In genomic region chr14:104659764-104660523, GRCh38 we compare ENCODE assay signal across 11 cellular contexts. TPM values are rescaled to one million over a fixed set of nuclear protein-coding genes. Genes with fewer than 3 reads are reported as not detected.
DNase-seq lines count a peak whose midpoint lies in the region; ATAC-seq and TF ChIP-seq lines count a peak whose summit lies in the region.
"Had no signal": no experiment of that assay in that cellular context is flagged by ENCODE, and none has a peak within 500 bp of the region (broad histone marks: within the 10 kb centered on the region; RNA-seq: fewer than 3 reads in every experiment).

No MANE protein-coding gene starts in this region.

- no TSS peak for BruUV-seq in OCI-LY7 (replicated peaks; lab: Mats Ljungman, UMichigan)

- CTCF ChIA-PET in OCI-LY7 (lab: Charles Lee; ENCODE audit: unreplicated experiment) = no interaction called here

- DNase-seq in GDM1 (lab: John Stamatoyannopoulos, UW) = peak; percentile 37
- peak; percentile 84 for DNase-seq in OCI-LY7 (ENCODE audit: low spot score)
- peak in 1 of 2 donors; percentile 49 for DNase-seq in memory B cell (ENCODE audit: low spot score in 2 of 2)
- no peak for DNase-seq in MM.1S
- no peak for DNase-seq in MG63
- DNase-seq in mesothelial cell of epicardium (ENCODE audit: low spot score in 2 of 2, unreplicated experiment in 2 of 2) = no peak
- DNase-seq in NK-92 treated with Interleukin-12 subunit alpha and Interleukin-12 subunit beta, amount 100 ng/mL, for 24 hours (lab: John Stamatoyannopoulos, UW) = no peak
- DNase-seq: AML-193; naive thymus-derived CD4-positive, alpha-beta T cell; NCI-H82 had no signal

- H3K4me3 ChIP-seq in OCI-LY7 (ENCODE audit: low read depth, low read length, poor library complexity, severe bottlenecking) (peak overlapping the region; percentile 60), MM.1S (ENCODE audit: low read length) (no peak overlapping the region), MG63 (no peak overlapping the region)

- POLR2A ChIA-PET in OCI-LY7 (lab: Charles Lee) = interaction anchor here (0.9 to 1.1 kb wide), 2 partner anchors 9 to 17 kb away, joined by 3 to 4 read pairs; no protein-coding TSS in a partner anchor

- peak overlapping the region; percentile 84 for H3K4me2 ChIP-seq in OCI-LY7 (ENCODE audit: low read length)
- no peak overlapping the region for H3K4me2 ChIP-seq in MM.1S (ENCODE audit: low read depth, low read length)

- H3K4me3 Mint-ChIP-seq in memory B cell (peak overlapping the region; percentile 70), mesothelial cell of epicardium (no peak overlapping the region)

- H3K9me2 ChIP-seq in OCI-LY7 (ENCODE audit: insufficient read depth, low read length) (no peaks in the 10 kb centered on the region), MM.1S (replicated peaks; ENCODE audit: insufficient read depth, low read length) (no peaks in the 10 kb centered on the region)

- no peaks in the 10 kb centered on the region for H3K27me3 Mint-ChIP-seq in memory B cell
- peaks cover 2% of the 10 kb centered on the region for H3K27me3 Mint-ChIP-seq in mesothelial cell of epicardium (ENCODE audit: low read depth)

- peaks cover 64% of the 10 kb centered on the region for H3K4me1 Mint-ChIP-seq in memory B cell
- peaks cover 5% of the 10 kb centered on the region for H3K4me1 Mint-ChIP-seq in mesothelial cell of epicardium

- no peaks in the 10 kb centered on the region for H4K20me1 ChIP-seq in OCI-LY7 (ENCODE audit: insufficient read depth, low read length)
- no peaks in the 10 kb centered on the region for H4K20me1 ChIP-seq in MM.1S (ENCODE audit: insufficient read depth, low read length)

- intact Hi-C loops in OCI-LY7 (cut with micrococcal nuclease; ENCODE audit: unreplicated experiment) = loop anchor here (1.0 to 5.0 kb wide), 2 partner anchors 21 to 517 kb away; no protein-coding TSS in a partner anchor

- H3K36me3 Mint-ChIP-seq in memory B cell = no peaks in the 10 kb centered on the region
- no peaks in the 10 kb centered on the region for H3K36me3 Mint-ChIP-seq in mesothelial cell of epicardium
- H3K36me3 Mint-ChIP-seq: naive thymus-derived CD4-positive, alpha-beta T cell had no signal

- H3K27ac Mint-ChIP-seq in memory B cell (peak overlapping the region; percentile 99), mesothelial cell of epicardium (no peak overlapping the region)

- ATAC-seq in GM21526 (IDR thresholded peaks at IDR 0.05; ENCODE audit: low FRiP score, unreplicated experiment) = peak; percentile 15
- no peak for ATAC-seq in memory B cell (ENCODE audit: low read depth)

- H3K4me1 ChIP-seq in OCI-LY7 (ENCODE audit: insufficient read depth, low read length, poor library complexity, severe bottlenecking) (peaks cover 89% of the 10 kb centered on the region), MM.1S (ENCODE audit: low read length) (no peaks in the 10 kb centered on the region)

- H3K79me2 ChIP-seq in OCI-LY7 (ENCODE audit: insufficient read depth, low read depth, low read length) (no peaks in the 10 kb centered on the region), MM.1S (ENCODE audit: low read length) (no peaks in the 10 kb centered on the region)

- H3K9me3 Mint-ChIP-seq in memory B cell (no peaks in the 10 kb centered on the region), mesothelial cell of epicardium (peaks cover 7% of the 10 kb centered on the region)

- H3F3A ChIP-seq in MM.1S (ENCODE audit: insufficient read depth, low read length) = no peaks in the 10 kb centered on the region

- peak overlapping the region; percentile 4; the same call in 1 of the 2 replicates for H2AFZ ChIP-seq in OCI-LY7 (ENCODE audit: low read length)
- no peak overlapping the region for H2AFZ ChIP-seq in MM.1S (ENCODE audit: low read length)

- H3K9ac ChIP-seq in MM.1S (ENCODE audit: low read length) = no peak overlapping the region

- H3K27me3 ChIP-seq in MM.1S (replicated peaks; ENCODE audit: insufficient read depth, low read length) (peaks cover 62% of the 10 kb centered on the region), MG63 (no peaks in the 10 kb centered on the region)

- peak overlapping the region; percentile 99 for H3K27ac ChIP-seq in OCI-LY7 (ENCODE audit: low read depth, low read length, poor library complexity, severe bottlenecking)
- H3K27ac ChIP-seq in MM.1S (ENCODE audit: low read length) = no peak overlapping the region

- H3K36me3 ChIP-seq in OCI-LY7 (ENCODE audit: insufficient read depth, low read length) (no peaks in the 10 kb centered on the region), MM.1S (replicated peaks; ENCODE audit: insufficient read depth, low read length) (no peaks in the 10 kb centered on the region), MG63 (no peaks in the 10 kb centered on the region)

- TF ChIP-seq CTCF in OCI-LY7 (conservative IDR thresholded peaks at IDR 0.05; ENCODE audit: low read length) = no peak
- no peak for TF ChIP-seq CTCF in MM.1S (IDR thresholded peaks at IDR 0.05; ENCODE audit: low read length)
- TF ChIP-seq CTCF in mesothelial cell of epicardium (IDR thresholded peaks at IDR 0.05; ENCODE audit: unreplicated experiment) = no peak

- H3K9me3 ChIP-seq in OCI-LY7 (ENCODE audit: low read length) (peaks cover 6% of the 10 kb centered on the region; the same call in 1 of the 2 replicates), MM.1S (replicated peaks; ENCODE audit: insufficient read depth, low read length) (no peaks in the 10 kb centered on the region), MG63 (no peaks in the 10 kb centered on the region)

RNA-seq across cellular contexts. Expression of gene INF2, which starts 29.5 kb away (rescaled TPM):
- 32.7 and 39.4 TPM in 2 replicates for total RNA-seq in OCI-LY7 (2014; rRNA removed; shearing (Covaris generic))
- total RNA-seq in OCI-LY7 (2022) (43.4 and 51.6 TPM in 2 replicates), mesothelial cell of epicardium (90.2 to 92.8 TPM (median 92.5 TPM) in 3 replicates)
- total RNA-seq in MG63 (2014; rRNA removed; shearing (Covaris generic); ENCODE audit: low replicate concordance) = 15.5 and 31.4 TPM in 2 replicates

RNA-seq across cellular contexts. Expression of gene TMEM179, which starts 55.4 kb away (rescaled TPM):
- not detected in 2 replicates for total RNA-seq in OCI-LY7 (2014; rRNA removed; shearing (Covaris generic))
- not detected in 2 replicates for total RNA-seq in OCI-LY7 (2022)
- total RNA-seq in MG63 (2014; rRNA removed; shearing (Covaris generic); ENCODE audit: low replicate concordance) = 1.1 TPM in 1 of 2 replicates, not detected in the other
- total RNA-seq in mesothelial cell of epicardium = 5.9 to 7.3 TPM (median 6.0 TPM) in 3 replicates

Comparison
In these comparisons a context has a peak if more than half of its experiments do, and no peak if none do; other contexts are left out.
1. DNase-seq: peak in GDM1 (single experiment) and OCI-LY7 (single experiment); none in MM.1S (single experiment), MG63 (single experiment), mesothelial cell of epicardium (0 of 2) and NK-92 treated with Interleukin-12 subunit alpha and Interleukin-12 subunit beta, amount 100 ng/mL, for 24 hours (single experiment).